Comparison of ENCODE assay signal across 1 cellular context in genomic region chrX:12843668-12844279, GRCh38.
A peak's percentile ranks its signal among the peaks of the same experiment; 100 is the strongest.
TF ChIP-seq lines count a peak whose summit lies in the region.

No MANE protein-coding gene starts in this region.

TF ChIP-seq in HepG2, 621 proteins besides CTCF, POLR2A, EP300 and RAD21 (continued from another document and continues in another):
- peak; percentile 55 for TF ChIP-seq ZGPAT (CRISPR knock-in tag; IDR thresholded peaks at IDR 0.05)
- no peak for TF ChIP-seq TRAFD1 (CRISPR knock-in tag; IDR thresholded peaks at IDR 0.05; ENCODE audit: borderline replicate concordance)
- TF ChIP-seq KDM3A (CRISPR knock-in tag; IDR thresholded peaks at IDR 0.05; ENCODE audit: low read depth): no peak
- TF ChIP-seq NCOR1 (IDR thresholded peaks at IDR 0.05; ENCODE audit: borderline replicate concordance, low read length): peak; percentile 93
- no peak for TF ChIP-seq ZNF318 (CRISPR knock-in tag; IDR thresholded peaks at IDR 0.05)
- TF ChIP-seq RARA (CRISPR knock-in tag; IDR thresholded peaks at IDR 0.05): peak; percentile 85
- TF ChIP-seq THAP9 (CRISPR knock-in tag; IDR thresholded peaks at IDR 0.05; ENCODE audit: borderline replicate concordance): no peak
- TF ChIP-seq ZNF557 (CRISPR knock-in tag; IDR thresholded peaks at IDR 0.05): no peak
- no peak for TF ChIP-seq ZNF569 (CRISPR knock-in tag; IDR thresholded peaks at IDR 0.05; ENCODE audit: borderline replicate concordance)
- TF ChIP-seq HIC2 (CRISPR knock-in tag; IDR thresholded peaks at IDR 0.05; ENCODE audit: low read depth): no peak
- peak; percentile 86; the same call in 1 of the 2 replicates for TF ChIP-seq FOXJ3 (CRISPR knock-in tag; IDR thresholded peaks at IDR 0.05; ENCODE audit: borderline replicate concordance)
- TF ChIP-seq FOXP4 (CRISPR knock-in tag; IDR thresholded peaks at IDR 0.05): peak; percentile 76; the same call in 1 of the 2 replicates
- peak; percentile 67; the same call in 1 of the 2 replicates for TF ChIP-seq ZBTB7B (CRISPR knock-in tag; IDR thresholded peaks at IDR 0.05)
- peak; percentile 81 for TF ChIP-seq PATZ1 (CRISPR knock-in tag; IDR thresholded peaks at IDR 0.05)
- no peak for TF ChIP-seq ZFP36L2 (CRISPR knock-in tag; IDR thresholded peaks at IDR 0.05)
- TF ChIP-seq KIAA2018 (CRISPR knock-in tag; IDR thresholded peaks at IDR 0.05; ENCODE audit: borderline replicate concordance): no peak
